In genomic region chr11:114160884-114161283, GRCh38 we compare ENCODE assay signal across 8 cellular contexts.
DNase-seq lines count a peak whose midpoint lies in the region; ATAC-seq and TF ChIP-seq lines count a peak whose summit lies in the region.

No MANE protein-coding gene starts in this region.

- peaks cover 15% of the 10 kb centered on the region for H3K36me3 Mint-ChIP-seq in T-helper 2 cell treated with Interferon-gamma antibody and Interleukin-4, amounts not matched to agents 5 μg/mL and 100 μg/mL, for 36 hours (ENCODE audit: low read depth)

- H3K27ac ChIP-seq in DND-41 (ENCODE audit: low read length) (no peak overlapping the region), gastrocnemius medialis (peak overlapping the region; percentile 94 to 99 (median 96))

- peak overlapping the region; percentile 86 for H3K27ac Mint-ChIP-seq in T-helper 2 cell treated with Interferon-gamma antibody and Interleukin-4, amounts not matched to agents 5 μg/mL and 100 μg/mL, for 36 hours

- H3K36me3 ChIP-seq in DND-41 (ENCODE audit: insufficient read depth, low read length), result no peaks in the 10 kb centered on the region
- H3K36me3 ChIP-seq in gastrocnemius medialis, result peaks cover 0 to 27% of the 10 kb centered on the region in 2 donors

- H3K79me2 ChIP-seq in DND-41 (ENCODE audit: insufficient read depth, low read length), result no peaks in the 10 kb centered on the region

- in situ Hi-C loops in gastrocnemius medialis (cut with MboI; ENCODE audit: low sequenced_read_pairs in 4 of 4), result loop anchor here in 1 of 4 donors (5.0 kb wide), 1 partner anchor 36 kb away; no protein-coding TSS in a partner anchor

- H3K27me3 ChIP-seq in DND-41 (ENCODE audit: insufficient read depth, low read length, poor library complexity) (peaks cover 52% of the 10 kb centered on the region), gastrocnemius medialis (no peaks in the 10 kb centered on the region)

- H3K9me3 Mint-ChIP-seq in T-helper 2 cell treated with Interferon-gamma antibody and Interleukin-4, amounts not matched to agents 5 μg/mL and 100 μg/mL, for 36 hours, result no peaks in the 10 kb centered on the region

- no peak for TF ChIP-seq POLR2A in gastrocnemius medialis (IDR thresholded peaks at IDR 0.05)

- no peak overlapping the region for H2AFZ ChIP-seq in DND-41 (ENCODE audit: low read depth, low read length)

- H3K4me2 ChIP-seq in DND-41 (ENCODE audit: insufficient read depth, low read length), result peak overlapping the region; percentile 59; the same call in 1 of the 2 replicates

- TF ChIP-seq CTCF in DND-41 (IDR thresholded peaks at IDR 0.05; ENCODE audit: borderline replicate concordance, extremely low read depth, low read length, poor library complexity, severe bottlenecking) (no peak), gastrocnemius medialis (IDR thresholded peaks at IDR 0.05 in 4 of 5, conservative IDR thresholded peaks at IDR 0.05 in 1 of 5) (no peak)

- H3K4me1 ChIP-seq in DND-41 (ENCODE audit: insufficient read depth, low read length) (peaks cover 17% of the 10 kb centered on the region), gastrocnemius medialis (peaks cover 81 to 91% of the 10 kb centered on the region in 2 donors)

- H3K9me3 ChIP-seq in DND-41 (ENCODE audit: insufficient read depth, low read length, severe bottlenecking) (no peaks in the 10 kb centered on the region), gastrocnemius medialis (no peaks in the 10 kb centered on the region)

- H3K9ac ChIP-seq in DND-41 (ENCODE audit: low read depth, low read length), result no peak overlapping the region

- ATAC-seq in DND-41 (ENCODE audit: insufficient read depth, low read depth), result no peak
- peak; percentile 18 for ATAC-seq in left ventricle myocardium superior
- peak; percentile 32 to 37 for ATAC-seq in gastrocnemius medialis
- no peak for ATAC-seq in GM19467 (IDR thresholded peaks at IDR 0.05; ENCODE audit: unreplicated experiment)

- DNase-seq in DND-41 (no peak), left ventricle myocardium superior (no peak), gastrocnemius medialis (peak; percentile 88 to 94), HK-2 (ENCODE audit: unreplicated experiment) (no peak), LoVo (ENCODE audit: low spot score) (no peak)
- DNase-seq in T-helper 2 cell treated with Interferon-gamma antibody and Interleukin-4, amounts not matched to agents 5 μg/mL and 100 μg/mL, for 36 hours (ENCODE audit: low spot score), result no peak
- no peak for DNase-seq in activated effector memory CD4-positive, alpha-beta T cell treated with Interleukin-2 at 50 U/mL for 16 hours

- peaks cover 31% of the 10 kb centered on the region for H4K20me1 ChIP-seq in DND-41 (ENCODE audit: insufficient read depth, low read length)

- H3K27me3 Mint-ChIP-seq in T-helper 2 cell treated with Interferon-gamma antibody and Interleukin-4, amounts not matched to agents 5 μg/mL and 100 μg/mL, for 36 hours (ENCODE audit: low read depth), result no peaks in the 10 kb centered on the region

- H3K4me3 Mint-ChIP-seq in T-helper 2 cell treated with Interferon-gamma antibody and Interleukin-4, amounts not matched to agents 5 μg/mL and 100 μg/mL, for 36 hours, result peak overlapping the region; percentile 72

- intact Hi-C loops in left ventricle myocardium superior (cut with micrococcal nuclease), result no loop called here
- intact Hi-C loops in gastrocnemius medialis (cut with DNase I; ENCODE audit: low total_unique reads), result loop anchor here (2.0 to 5.0 kb wide), 5 partner anchors 36 to 136 kb away; partner anchors contain the start of gene NNMT

- H3K4me3 ChIP-seq in DND-41 (ENCODE audit: low read depth in 1 of 2, low read length in 2 of 2), result no peak overlapping the region
- peak overlapping the region; percentile 49 to 62 (median 58) for H3K4me3 ChIP-seq in gastrocnemius medialis

- H3K4me1 Mint-ChIP-seq in T-helper 2 cell treated with Interferon-gamma antibody and Interleukin-4, amounts not matched to agents 5 μg/mL and 100 μg/mL, for 36 hours (ENCODE audit: low read depth), result peaks cover 72% of the 10 kb centered on the region

Comparison
In these comparisons a context has a peak if more than half of its experiments do, and no peak if none do; other contexts are left out.
1. ATAC-seq: peak in left ventricle myocardium superior (single experiment) and gastrocnemius medialis (2 of 2); none in DND-41 (single experiment) and GM19467 (single experiment).
2. DNase-seq: peak in gastrocnemius medialis (2 of 2); none in DND-41 (single experiment), T-helper 2 cell treated with Interferon-gamma antibody and Interleukin-4, amounts not matched to agents 5 μg/mL and 100 μg/mL, for 36 hours (single experiment), left ventricle myocardium superior (single experiment), HK-2 (single experiment), activated effector memory CD4-positive, alpha-beta T cell treated with Interleukin-2 at 50 U/mL for 16 hours (single experiment) and LoVo (single experiment).
3. H3K4me3 ChIP-seq: peak in gastrocnemius medialis (4 of 4); none in DND-41 (0 of 2).